ENCODE assay signal across 8 cellular contexts in genomic region chr10:34522542-34522941, GRCh38.
DNase-seq lines count a peak whose midpoint lies in the region; ATAC-seq and TF ChIP-seq lines count a peak whose summit lies in the region.

No MANE protein-coding gene starts in this region.

- no peaks in the 10 kb centered on the region for H3K27me3 ChIP-seq in Karpas-422 (ENCODE audit: low read length)

- H3K4me3 ChIP-seq in Karpas-422 (ENCODE audit: low read length) (no peak overlapping the region), choroid plexus epithelial cell (ENCODE audit: low read depth, low read length) (no peak overlapping the region)

- H3K79me2 ChIP-seq in Karpas-422 (ENCODE audit: low read length), result no peaks in the 10 kb centered on the region

- no peak overlapping the region for H2AFZ ChIP-seq in Karpas-422 (ENCODE audit: low read length)

- in situ Hi-C loops in ACHN (cut with HindIII; ENCODE audit: low pct_ligation_motif_present, low pct_unique_long_range_greater_than_20kb, low sequenced_read_pairs), result no loop called here

- H3K27ac ChIP-seq in Karpas-422 (ENCODE audit: low read length), result no peak overlapping the region

- H3K9me3 ChIP-seq in Karpas-422 (ENCODE audit: low read length), result no peaks in the 10 kb centered on the region

- no peaks in the 10 kb centered on the region for H3K9me2 ChIP-seq in Karpas-422 (replicated peaks; ENCODE audit: insufficient read depth, low read length)

- H3K4me2 ChIP-seq in Karpas-422 (ENCODE audit: low read depth, low read length, poor library complexity, severe bottlenecking), result no peak overlapping the region

- no peaks in the 10 kb centered on the region for H3K36me3 ChIP-seq in Karpas-422 (ENCODE audit: insufficient read depth, low read length)

- peak; percentile 41 for DNase-seq in ACHN
- DNase-seq in Karpas-422, result peak; percentile 73
- DNase-seq in choroid plexus epithelial cell (ENCODE audit: low read depth), result peak; percentile 79
- DNase-seq in putamen (ENCODE audit: low spot score), result peak; percentile 56
- DNase-seq in activated CD8-positive, alpha-beta memory T cell treated with anti-CD3 and anti-CD28 coated beads, Interleukin-2, amount 50 U/mL, for 48 hours, result no peak
- no peak for DNase-seq in cerebellum (ENCODE audit: low spot score)

- TF ChIP-seq CTCF in choroid plexus epithelial cell (conservative IDR thresholded peaks at IDR 0.05; ENCODE audit: low read depth, low read length), result peak; percentile 74

- H3K9ac ChIP-seq in Karpas-422 (ENCODE audit: low read length), result no peak overlapping the region

- H3K4me1 ChIP-seq in Karpas-422 (ENCODE audit: low read length), result peaks cover 8% of the 10 kb centered on the region

- peak; percentile 82 for ATAC-seq in GM18505 (IDR thresholded peaks at IDR 0.05; ENCODE audit: unreplicated experiment)
- ATAC-seq in GM19324 (IDR thresholded peaks at IDR 0.05; ENCODE audit: low FRiP score, unreplicated experiment), result no peak

- TF ChIP-seq POLR2A in GM18505 (IDR thresholded peaks at IDR 0.05; ENCODE audit: borderline replicate concordance, extremely low read depth, insufficient read depth, insufficient read length), result no peak

- no peaks in the 10 kb centered on the region for H4K20me1 ChIP-seq in Karpas-422 (ENCODE audit: insufficient read depth, low read depth, low read length)

Comparison
In these comparisons a context has a peak if more than half of its experiments do, and no peak if none do; other contexts are left out.
1. DNase-seq: peak in ACHN (single experiment), Karpas-422 (single experiment), choroid plexus epithelial cell (single experiment) and putamen (single experiment); none in activated CD8-positive, alpha-beta memory T cell treated with anti-CD3 and anti-CD28 coated beads, Interleukin-2, amount 50 U/mL, for 48 hours (single experiment) and cerebellum (single experiment).